In genomic region chr3:30314757-30315156, GRCh38 we compare ENCODE assay signal across 1 cellular context.
TF ChIP-seq lines count a peak whose summit lies in the region.

No MANE protein-coding gene starts in this region.

TF ChIP-seq in HepG2, 621 proteins besides CTCF, POLR2A, EP300 and RAD21:
- TF ChIP-seq ZNF615 (CRISPR knock-in tag; IDR thresholded peaks at IDR 0.05; ENCODE audit: borderline replicate concordance) (no peak), ZNF33A (CRISPR knock-in tag; IDR thresholded peaks at IDR 0.05; ENCODE audit: borderline replicate concordance) (no peak), ZMYM3 (CRISPR knock-in tag; IDR thresholded peaks at IDR 0.05) (no peak), CEBPB (IDR thresholded peaks at IDR 0.05; ENCODE audit: borderline replicate concordance, low read depth, low read length) (peak; percentile 34; the same call in 1 of the 2 replicates)
